Comparison of ENCODE assay signal across 7 cellular contexts in the genomic region with DNA sequence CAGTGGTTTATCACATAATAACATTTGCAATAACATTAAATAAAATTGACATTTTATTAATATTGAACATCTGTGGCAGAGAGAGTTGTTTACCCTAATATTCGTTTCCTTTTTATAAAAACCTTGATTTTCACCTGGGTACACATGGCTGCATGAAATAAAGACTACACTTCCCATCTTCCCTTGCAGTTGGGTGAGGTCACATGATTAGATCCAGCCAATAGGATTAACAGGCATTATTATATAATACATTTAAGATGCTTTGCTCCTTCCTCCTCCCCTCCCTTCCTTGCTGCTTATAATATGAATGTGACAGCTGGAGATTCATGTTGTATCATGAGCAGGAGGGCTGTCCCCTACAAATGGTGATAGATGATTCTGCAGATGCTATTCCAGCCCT.
DNase-seq lines count a peak whose midpoint lies in the region; ATAC-seq lines count a peak whose summit lies in the region.

No MANE protein-coding gene starts in this region.

- DNase-seq in RKO (ENCODE audit: low spot score) (peak; percentile 44), left colon (no peak), HK-2 (ENCODE audit: unreplicated experiment) (no peak), dedifferentiated amniotic fluid mesenchymal stem cell (ENCODE audit: extremely low spot score) (no peak), NCI-H345 treated with DMSO at 0.1 percent for 48 hours (lab: John Stamatoyannopoulos, UW; ENCODE audit: unreplicated experiment) (no peak)

- ATAC-seq in GM18858 (IDR thresholded peaks at IDR 0.05; ENCODE audit: unreplicated experiment), result peak; percentile 77
- ATAC-seq in HG02763 (IDR thresholded peaks at IDR 0.05; ENCODE audit: unreplicated experiment), result peak; percentile 77
- ATAC-seq in left colon, result peak; percentile 71

- intact Hi-C loops in left colon (cut with DNase I, micrococcal nuclease), result no loop called here
